In genomic region chr11:66222358-66223149, GRCh38 we compare ENCODE assay signal across 8 cellular contexts. TPM values are rescaled to one million over a fixed set of nuclear protein-coding genes. Genes with fewer than 3 reads are reported as not detected.
DNase-seq lines count a peak whose midpoint lies in the region; ATAC-seq and TF ChIP-seq lines count a peak whose summit lies in the region.

No MANE protein-coding gene starts in this region.

- peak; percentile 74 for ATAC-seq in GM18519 (IDR thresholded peaks at IDR 0.05; ENCODE audit: low FRiP score, unreplicated experiment)
- peak; percentile 87 for ATAC-seq in HG03045 (IDR thresholded peaks at IDR 0.05; ENCODE audit: unreplicated experiment)
- peak; percentile 84 to 88 for ATAC-seq in right cardiac atrium

- H3K27ac Mint-ChIP-seq in T-helper 2 cell treated with Interferon-gamma antibody and Interleukin-4, amounts not matched to agents 5 μg/mL and 100 μg/mL, for 36 hours, result peak overlapping the region; percentile 84

- H3K27me3 ChIP-seq in right cardiac atrium (ENCODE audit: control insufficient read depth, insufficient read depth) (no peaks in the 10 kb centered on the region), sigmoid colon (no peaks in the 10 kb centered on the region)

- TF ChIP-seq POLR2A in sigmoid colon (IDR thresholded peaks at IDR 0.05), result no peak

- peaks cover 19% of the 10 kb centered on the region for H3K36me3 Mint-ChIP-seq in T-helper 2 cell treated with Interferon-gamma antibody and Interleukin-4, amounts not matched to agents 5 μg/mL and 100 μg/mL, for 36 hours (ENCODE audit: low read depth)

- no peak for TF ChIP-seq EP300 in sigmoid colon (IDR thresholded peaks at IDR 0.05)

- H3K9me3 ChIP-seq in right cardiac atrium (ENCODE audit: control insufficient read depth, low read length) (no peaks in the 10 kb centered on the region), sigmoid colon (no peaks in the 10 kb centered on the region)

- H3K4me3 ChIP-seq in right cardiac atrium (ENCODE audit: low read length), result no peak overlapping the region
- no peak overlapping the region for H3K4me3 ChIP-seq in sigmoid colon

- 23% methylated on average over 21 of the region's 21 CpGs for WGBS in right cardiac atrium
- 25% methylated on average over 21 of the region's 21 CpGs for WGBS in sigmoid colon, 2 donors

- H3K4me1 Mint-ChIP-seq in T-helper 2 cell treated with Interferon-gamma antibody and Interleukin-4, amounts not matched to agents 5 μg/mL and 100 μg/mL, for 36 hours (ENCODE audit: low read depth), result peaks cover 18% of the 10 kb centered on the region

- H3K4me1 ChIP-seq in right cardiac atrium (ENCODE audit: control insufficient read depth, insufficient read depth, low read length), result no peaks in the 10 kb centered on the region
- H3K4me1 ChIP-seq in sigmoid colon, result no peaks in the 10 kb centered on the region

- H3K27me3 Mint-ChIP-seq in T-helper 2 cell treated with Interferon-gamma antibody and Interleukin-4, amounts not matched to agents 5 μg/mL and 100 μg/mL, for 36 hours (ENCODE audit: low read depth), result no peaks in the 10 kb centered on the region

- no peaks in the 10 kb centered on the region for H3K9me3 Mint-ChIP-seq in T-helper 2 cell treated with Interferon-gamma antibody and Interleukin-4, amounts not matched to agents 5 μg/mL and 100 μg/mL, for 36 hours

- H3K27ac ChIP-seq in right cardiac atrium (ENCODE audit: low read length), result no peak overlapping the region
- peak overlapping the region in 1 of 4 donors; percentile 35 for H3K27ac ChIP-seq in sigmoid colon

- peak; percentile 98 to 99 (median 99) for TF ChIP-seq CTCF in sigmoid colon (IDR thresholded peaks at IDR 0.05)

- peak overlapping the region; percentile 4 for H3K4me3 Mint-ChIP-seq in T-helper 2 cell treated with Interferon-gamma antibody and Interleukin-4, amounts not matched to agents 5 μg/mL and 100 μg/mL, for 36 hours

- intact Hi-C loops in right cardiac atrium (cut with DNase I) (loop anchor here in 1 of 4 donors (2.0 kb wide), 1 partner anchor 60 kb away; no protein-coding TSS in a partner anchor), sigmoid colon (cut with DNase I) (loop anchor here (1.0 kb wide), 1 partner anchor 60 kb away; no protein-coding TSS in a partner anchor)

- peak; percentile 88 for DNase-seq in 8988T
- DNase-seq in NCI-H2029 treated with DMSO at 0.1 percent for 48 hours (lab: John Stamatoyannopoulos, UW), result peak; percentile 86
- DNase-seq in T-helper 2 cell treated with Interferon-gamma antibody and Interleukin-4, amounts not matched to agents 5 μg/mL and 100 μg/mL, for 36 hours (ENCODE audit: low spot score), result peak; percentile 92
- peak in 57 of 58 donors; percentile 13 to 91 (median 74) for DNase-seq in anterior cingulate cortex (lab: John Stamatoyannopoulos, UW)
- DNase-seq in right cardiac atrium, result peak; percentile 88 to 95 (median 93)
- peak; percentile 95 for DNase-seq in sigmoid colon

- H3K36me3 ChIP-seq in sigmoid colon, result peaks cover 5 to 51% (median 19%) of the 10 kb centered on the region in 4 donors

RNA-seq across cellular contexts. Expression of gene KLC2, which starts 34.9 kb away (rescaled TPM):
- total RNA-seq in right cardiac atrium (10 to 100 TPM; 27.8 to 33.4 (median 30.6) TPM), sigmoid colon (10 to 100 TPM; 16.1 to 29.9 (median 24.1) TPM)
- polyA plus RNA-seq in right cardiac atrium (34.7 TPM), sigmoid colon (10 to 100 TPM in 1 of 3 donors, 1 to 10 TPM in 2; 5.4 to 20.5 (median 6.5) TPM)

RNA-seq across cellular contexts. Expression of gene RAB1B, which starts 45.9 kb away (rescaled TPM):
- total RNA-seq in right cardiac atrium, result 100 to 1,000 TPM; 114 to 129 (median 125) TPM
- polyA plus RNA-seq in right cardiac atrium, result 170 TPM
- total RNA-seq in sigmoid colon, result 10 to 100 TPM; 65.4 to 93.7 (median 77.3) TPM
- 100 to 1,000 TPM; 196 to 286 (median 243) TPM for polyA plus RNA-seq in sigmoid colon

RNA-seq across cellular contexts. Expression of gene CNIH2, which starts 55.4 kb away (rescaled TPM):
- total RNA-seq in right cardiac atrium (under 1 TPM in 2 of 4 donors, not detected in 2; 0.25 to 0.47 TPM), sigmoid colon (1 to 10 TPM in 1 of 4 donors, not detected in 3; 1.7 TPM)
- polyA plus RNA-seq in right cardiac atrium (0.23 TPM), sigmoid colon (under 1 TPM in 1 of 3 donors, not detected in 2; 0.63 TPM)
